ENCODE assay signal across 1 cellular context in the genomic region with DNA sequence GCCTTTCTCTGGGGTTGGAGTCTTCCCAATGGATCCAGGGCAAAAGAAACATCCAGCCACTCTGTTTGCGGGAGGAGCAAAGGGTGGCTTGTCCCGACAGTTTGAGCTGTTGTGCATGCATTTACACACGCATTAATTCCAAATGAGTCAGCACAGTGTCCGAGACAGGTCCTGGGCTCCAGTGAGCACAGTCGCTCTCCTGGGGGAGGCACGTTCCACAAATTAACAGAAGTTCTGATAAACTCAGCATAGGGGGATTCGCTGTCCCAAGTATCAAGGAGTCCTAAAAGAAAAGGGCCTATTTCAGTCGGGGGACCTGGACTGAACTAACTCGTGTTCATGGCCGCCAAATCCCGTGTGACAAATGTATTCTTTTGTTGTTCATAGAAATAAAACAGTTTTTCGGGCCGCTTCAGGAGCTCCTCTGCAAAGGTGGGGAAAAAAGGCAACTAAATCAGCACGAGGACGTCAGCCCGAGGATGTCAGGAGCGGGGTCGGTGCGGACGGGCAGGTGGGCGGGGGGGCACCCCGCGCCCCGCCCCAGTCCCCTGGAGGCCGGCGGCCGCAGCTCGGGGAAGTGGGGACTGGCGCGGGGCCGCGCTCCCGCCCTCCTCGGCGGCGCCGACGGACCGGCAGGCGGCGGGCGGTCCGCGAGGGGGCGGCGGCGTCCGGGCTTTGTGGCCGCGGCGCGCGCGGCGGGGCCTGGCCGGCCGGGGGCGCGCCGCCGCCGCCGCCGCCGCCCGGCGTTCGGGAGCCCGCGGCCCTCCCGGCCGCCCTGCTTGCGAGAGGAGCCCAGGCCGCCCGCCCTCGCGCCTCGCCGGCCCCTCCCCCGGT.
TF ChIP-seq lines count a peak whose summit lies in the region.

A gene with protein sequence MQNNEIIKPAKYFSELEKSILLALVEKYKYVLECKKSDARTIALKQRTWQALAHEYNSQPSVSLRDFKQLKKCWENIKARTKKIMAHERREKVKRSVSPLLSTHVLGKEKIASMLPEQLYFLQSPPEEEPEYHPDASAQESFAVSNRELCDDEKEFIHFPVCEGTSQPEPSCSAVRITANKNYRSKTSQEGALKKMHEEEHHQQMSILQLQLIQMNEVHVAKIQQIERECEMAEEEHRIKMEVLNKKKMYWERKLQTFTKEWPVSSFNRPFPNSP (plus strand): TSS at position 612 of the 834 bp plus-strand sequence. CDS start 14,796 bp downstream, outside the sequence.

TF ChIP-seq in H1, 55 proteins besides CTCF, POLR2A, EP300 and RAD21:
- TF ChIP-seq, protein P1, sequence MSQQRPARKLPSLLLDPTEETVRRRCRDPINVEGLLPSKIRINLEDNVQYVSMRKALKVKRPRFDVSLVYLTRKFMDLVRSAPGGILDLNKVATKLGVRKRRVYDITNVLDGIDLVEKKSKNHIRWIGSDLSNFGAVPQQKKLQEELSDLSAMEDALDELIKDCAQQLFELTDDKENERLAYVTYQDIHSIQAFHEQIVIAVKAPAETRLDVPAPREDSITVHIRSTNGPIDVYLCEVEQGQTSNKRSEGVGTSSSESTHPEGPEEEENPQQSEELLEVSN (IDR thresholded peaks at IDR 0.05), result peak; percentile 51; the same call in 1 of the 2 replicates
- peak; percentile 57 for TF ChIP-seq ASH2L (IDR thresholded peaks at IDR 0.05; ENCODE audit: low read length)
- no peak; a peak in 1 of 4 replicates for TF ChIP-seq SIN3A (conservative IDR thresholded peaks at IDR 0.05 in 1 of 2, IDR thresholded peaks at IDR 0.05 in 1 of 2; ENCODE audit: low read depth in 1 of 2, low read length in 2 of 2)
- no peak for TF ChIP-seq CHD1 (IDR thresholded peaks at IDR 0.05; ENCODE audit: low read depth, low read length)
- TF ChIP-seq YY1 (IDR thresholded peaks at IDR 0.05; ENCODE audit: low read depth, low read length), result peak; percentile 31; the same call in 1 of the 2 replicates
- TF ChIP-seq RBBP5 (IDR thresholded peaks at IDR 0.05; ENCODE audit: borderline replicate concordance, low read depth, low read length), result peak; percentile 21; the same call in 1 of the 2 replicates
- peak; percentile 71 for TF ChIP-seq TAF1 (IDR thresholded peaks at IDR 0.05; ENCODE audit: low read depth, low read length)
- no peak for TF ChIP-seq ZNF274 (IDR thresholded peaks at IDR 0.05; ENCODE audit: borderline replicate concordance, extremely low read depth, low read length)
